In the genomic region with DNA sequence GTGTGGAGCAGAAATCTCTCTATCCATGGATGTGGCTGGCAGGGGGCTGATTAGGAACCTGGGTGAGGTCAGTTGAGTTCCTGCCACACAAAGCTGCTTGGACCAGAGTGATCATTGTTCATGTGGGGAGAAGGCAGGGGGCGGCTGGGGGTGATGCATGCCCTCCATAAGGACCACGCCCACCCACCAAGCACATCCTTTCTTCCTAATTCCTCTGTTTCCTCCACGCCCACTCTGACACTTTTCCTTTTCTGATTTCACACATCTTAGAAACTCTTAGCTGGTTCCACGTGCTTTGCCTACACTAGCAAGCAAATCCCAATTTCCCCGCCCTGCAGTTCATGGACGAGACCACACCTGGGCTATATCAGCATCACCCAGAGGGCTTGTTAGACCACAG, we compare ENCODE assay signal across 18 cellular contexts.
DNase-seq lines count a peak whose midpoint lies in the region; ATAC-seq, FAIRE-seq and TF ChIP-seq lines count a peak whose summit lies in the region.
"Had no signal": no experiment of that assay in that cellular context is flagged by ENCODE, and none has a peak within 500 bp of the region (broad histone marks: within the 10 kb centered on the region; RNA-seq: fewer than 3 reads in every experiment).

No MANE protein-coding gene starts in this region.

- no peak overlapping the region for H3K4me2 ChIP-seq in mesendoderm (ENCODE audit: low read length)
- no peak overlapping the region for H3K4me2 ChIP-seq in neuronal stem cell (ENCODE audit: insufficient read depth, low read length, poor library complexity, severe bottlenecking)

- H3K27me3 ChIP-seq in WERI-Rb-1 (ENCODE audit: insufficient read depth, low read depth, severe bottlenecking) (no peaks in the 10 kb centered on the region), mesendoderm (ENCODE audit: insufficient read depth, low read length, poor library complexity) (no peaks in the 10 kb centered on the region), neuronal stem cell (ENCODE audit: control insufficient read depth in 3 of 3, insufficient read depth in 3 of 3, low read depth in 1 of 3, low read length in 3 of 3) (no peaks in the 10 kb centered on the region)

- peak overlapping the region; percentile 63 for H3K56ac ChIP-seq in mesendoderm (ENCODE audit: low read length)

- peak overlapping the region; percentile 26 for H2BK12ac ChIP-seq in neuronal stem cell (ENCODE audit: low read length)

- no peak overlapping the region for H3K4ac ChIP-seq in mesendoderm (ENCODE audit: low read depth, low read length)
- no peak overlapping the region for H3K4ac ChIP-seq in neuronal stem cell (ENCODE audit: low read length)

- no peak overlapping the region for H3K9ac ChIP-seq in mesendoderm (ENCODE audit: low read length)
- H3K9ac ChIP-seq in neuronal stem cell (ENCODE audit: low read depth, low read length, poor library complexity), result no peak overlapping the region
- H3K9ac ChIP-seq in kidney (ENCODE audit: low read length in 2 of 2), result no peak overlapping the region
- H3K9ac ChIP-seq: GM23248 had no signal

- no peak overlapping the region for H2BK15ac ChIP-seq in mesendoderm (replicated peaks; ENCODE audit: low read depth)
- H2BK15ac ChIP-seq in neuronal stem cell (ENCODE audit: low read length), result no peak overlapping the region

- H3K36me3 ChIP-seq in WERI-Rb-1 (no peaks in the 10 kb centered on the region; the same call in 1 of the 2 replicates), mesendoderm (ENCODE audit: control insufficient read depth, insufficient read depth, low read length) (no peaks in the 10 kb centered on the region), neuronal stem cell (replicated peaks in 1 of 2; ENCODE audit: control insufficient read depth in 2 of 2, insufficient read depth in 2 of 2, low read length in 2 of 2) (peaks cover 0 to 3% of the 10 kb centered on the region in 2 donors), kidney (ENCODE audit: control insufficient read depth in 1 of 2, insufficient read depth in 2 of 2, low read length in 2 of 2) (no peaks in the 10 kb centered on the region)

- no peak overlapping the region for H4K5ac ChIP-seq in mesendoderm (ENCODE audit: low read length)

- H4K8ac ChIP-seq in mesendoderm (ENCODE audit: low read depth, low read length), result no peak overlapping the region
- H4K8ac ChIP-seq in neuronal stem cell (ENCODE audit: low read depth, low read length), result no peak overlapping the region

- H3K79me1 ChIP-seq in mesendoderm (ENCODE audit: low read length), result no peaks in the 10 kb centered on the region
- H3K79me1 ChIP-seq in neuronal stem cell (ENCODE audit: low read depth, low read length), result peaks cover 23% of the 10 kb centered on the region

- no peak overlapping the region for H2AK5ac ChIP-seq in mesendoderm (ENCODE audit: low read length)
- H2AK5ac ChIP-seq in neuronal stem cell (ENCODE audit: low read depth, low read length), result no peak overlapping the region

- H2BK120ac ChIP-seq in mesendoderm (ENCODE audit: low read depth, low read length), result no peak overlapping the region
- H2BK120ac ChIP-seq in neuronal stem cell (ENCODE audit: low read depth, low read length), result no peak overlapping the region

- H4K91ac ChIP-seq in neuronal stem cell (ENCODE audit: low read depth, low read length, poor library complexity), result no peak overlapping the region

- H2AFZ ChIP-seq in neuronal stem cell (ENCODE audit: low read length), result no peak overlapping the region
- H2AFZ ChIP-seq: GM23248 had no signal

- TF ChIP-seq CTCF in WERI-Rb-1 (IDR thresholded peaks at IDR 0.05; ENCODE audit: low read depth, low read length) (no peak), kidney (IDR thresholded peaks at IDR 0.05; ENCODE audit: borderline replicate concordance, extremely low read depth, insufficient read depth) (no peak)

- intact Hi-C loops in kidney (cut with DNase I), result no loop called here

- no peak for DNase-seq in WERI-Rb-1
- no peak for DNase-seq in mesendoderm
- DNase-seq in neuronal stem cell (ENCODE audit: low spot score), result no peak
- DNase-seq in kidney, result no peak
- DNase-seq in NK-92 treated with Interleukin-12 subunit alpha and Interleukin-12 subunit beta, amount 100 ng/mL, for 24 hours (lab: John Stamatoyannopoulos, UW), result no peak
- DNase-seq: C1 segment of cervical spinal cord; Calu3; CD4-positive, alpha-beta memory T cell; COR-L47; DMS53; DMS79 treated with DMSO at 0.1 percent for 48 hours; GF-D8; GM23248; H7; HCEC 1CT had no signal

- no peak for ATAC-seq in GM21576 (IDR thresholded peaks at IDR 0.05; ENCODE audit: unreplicated experiment)

- no CpG with 5 or more reads among the region's 6 CpGs for WGBS in mesendoderm (ENCODE audit: extremely low coverage, insufficient coverage, low lambda C conversion rate)
- WGBS in neuronal stem cell (ENCODE audit: extremely low coverage in 2 of 2, insufficient read length in 2 of 2, insufficient replicate concordance in 1 of 2), 2 donors, result no CpG with 5 or more reads among the region's 6 CpGs

- H3K4me1 ChIP-seq in mesendoderm (ENCODE audit: control insufficient read depth, low read depth, low read length) (peaks cover 34% of the 10 kb centered on the region), neuronal stem cell (ENCODE audit: control insufficient read depth in 2 of 2, insufficient read depth in 1 of 2, low read depth in 1 of 2, low read length in 2 of 2) (peaks cover 20 to 64% of the 10 kb centered on the region in 2 donors), kidney (ENCODE audit: control insufficient read depth in 1 of 2, insufficient read depth in 1 of 2, low read depth in 1 of 2, low read length in 2 of 2) (no peaks in the 10 kb centered on the region)

- no peak for FAIRE-seq in kidney (lab: Jason Lieb, UNC)
- FAIRE-seq: GM12892, H1 had no signal

- H3K79me2 ChIP-seq in mesendoderm (ENCODE audit: control insufficient read depth, insufficient read depth, low read length), result no peaks in the 10 kb centered on the region

- H3K4me3 ChIP-seq in WERI-Rb-1 (ENCODE audit: low read depth, low read length), result no peak overlapping the region
- no peak overlapping the region for H3K4me3 ChIP-seq in mesendoderm (ENCODE audit: low read length)
- H3K4me3 ChIP-seq in neuronal stem cell (ENCODE audit: low read length in 2 of 2), result no peak overlapping the region
- no peak overlapping the region for H3K4me3 ChIP-seq in kidney (ENCODE audit: low read length in 2 of 2)
- H3K4me3 ChIP-seq: GM23248 had no signal

- H3K23ac ChIP-seq in mesendoderm (ENCODE audit: low read length) (no peak overlapping the region), neuronal stem cell (ENCODE audit: low read depth, low read length, poor library complexity) (no peak overlapping the region)

- H3K18ac ChIP-seq in mesendoderm (ENCODE audit: low read length) (no peak overlapping the region), neuronal stem cell (ENCODE audit: low read length) (peak overlapping the region; percentile 81)

- H2BK5ac ChIP-seq in mesendoderm (ENCODE audit: low read length) (no peak overlapping the region), neuronal stem cell (ENCODE audit: low read length) (peak overlapping the region; percentile 67)

- no peaks in the 10 kb centered on the region for H3K9me3 ChIP-seq in WERI-Rb-1 (ENCODE audit: severe bottlenecking)
- peaks cover 0 to 2% of the 10 kb centered on the region in 2 donors for H3K9me3 ChIP-seq in neuronal stem cell (replicated peaks in 1 of 2; ENCODE audit: control insufficient read depth in 2 of 2, insufficient read depth in 1 of 2, low read depth in 1 of 2, low read length in 2 of 2)
- H3K9me3 ChIP-seq in kidney (ENCODE audit: control insufficient read depth in 1 of 2, low read length in 2 of 2), result no peaks in the 10 kb centered on the region

- H3K14ac ChIP-seq in neuronal stem cell (ENCODE audit: low read length), result no peak overlapping the region

- peak overlapping the region; percentile 93 for H3K27ac ChIP-seq in WERI-Rb-1
- H3K27ac ChIP-seq in mesendoderm (ENCODE audit: low read depth, low read length), result no peak overlapping the region
- no peak overlapping the region for H3K27ac ChIP-seq in neuronal stem cell (replicated peaks; ENCODE audit: low read length)
- no peak overlapping the region for H3K27ac ChIP-seq in kidney (ENCODE audit: low read depth in 2 of 2, low read length in 2 of 2)
- H3K27ac ChIP-seq: GM23248 had no signal
